In the genomic region with DNA sequence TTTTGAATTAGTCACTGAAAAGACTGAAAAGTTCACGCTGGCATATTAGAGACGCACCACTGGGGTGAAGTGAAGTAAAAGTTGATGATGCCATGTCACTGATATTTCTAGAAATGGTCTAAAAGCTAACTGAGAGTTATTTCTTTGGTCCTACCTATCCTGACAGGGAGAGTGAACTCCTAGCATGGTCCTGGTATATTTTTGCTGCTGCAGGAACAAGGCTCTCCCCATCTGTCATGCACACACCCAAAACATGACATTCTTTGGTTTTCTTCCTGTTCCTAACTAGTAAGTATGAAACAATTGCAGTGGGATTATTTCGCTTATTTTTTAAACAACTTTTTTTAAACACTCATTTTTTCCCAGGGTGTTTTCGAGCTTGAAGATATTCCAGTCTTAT, we compare ENCODE assay signal across 26 cellular contexts.
"Had no signal": no experiment of that assay in that cellular context is flagged by ENCODE, and none has a peak within 500 bp of the region (broad histone marks: within the 10 kb centered on the region; RNA-seq: fewer than 3 reads in every experiment).

No MANE protein-coding gene starts in this region.

- H3K27me3 ChIP-seq: brain microvascular endothelial cell, testis, transverse colon had no signal

- H3K9me3 Mint-ChIP-seq: endodermal cell had no signal

- H3K4me3 ChIP-seq: esophagus squamous epithelium, skin epidermis, testis, transverse colon had no signal

- H3K4me1 Mint-ChIP-seq: activated CD4-positive, alpha-beta T cell treated with anti-CD3 and anti-CD28 coated beads for 36 hours had no signal

- H3K36me3 Mint-ChIP-seq: activated naive CD8-positive, alpha-beta T cell; naive thymus-derived CD4-positive, alpha-beta T cell had no signal

- H3K4me3 Mint-ChIP-seq: activated CD4-positive, alpha-beta T cell treated with anti-CD3 and anti-CD28 coated beads for 36 hours; activated naive CD8-positive, alpha-beta T cell; endodermal cell; naive thymus-derived CD4-positive, alpha-beta T cell had no signal

- DNase-seq: activated CD4-positive, alpha-beta T cell treated with anti-CD3 and anti-CD28 coated beads for 36 hours; activated CD4-positive, alpha-beta T cell treated with anti-CD3 and anti-CD28 coated beads, Interleukin-2, amount 50 U/mL, for 48 hours; activated CD4-positive, CD25-positive, alpha-beta regulatory T cell; activated CD8-positive, alpha-beta memory T cell treated with anti-CD3 and anti-CD28 coated beads for 24 hours; activated effector memory CD4-positive, alpha-beta T cell treated with Interleukin-2 at 50 U/mL for 16 hours; activated naive CD4-positive, alpha-beta T cell treated with Interleukin-2 at 50 U/mL for 16 hours; aorta; brain microvascular endothelial cell; caudate nucleus; endodermal cell; esophagus squamous epithelium; foreskin melanocyte; kidney; midbrain; naive thymus-derived CD4-positive, alpha-beta T cell; retina; stimulated activated CD4-positive, alpha-beta T cell treated with anti-CD3 and anti-CD28 coated beads, Interleukin-12 subunit alpha, Interleukin-12 subunit beta, amount 100 ng/mL, for 4 hours; stimulated activated CD4-positive, alpha-beta T cell treated with anti-CD3 and anti-CD28 coated beads, Interleukin-4, amount 100 ng/mL, for 1 hour; stimulated activated naive CD8-positive, alpha-beta T cell treated with anti-CD3 and anti-CD28 coated beads, Interleukin-15, Interleukin-2, amounts not matched to agents 100 U/mL and 50 U/mL, for 24 hours; T-helper 2 cell; testis; transverse colon had no signal

- H3K27me3 Mint-ChIP-seq: progenitor cell of endocrine pancreas had no signal

- H3K27ac Mint-ChIP-seq: activated CD4-positive, alpha-beta T cell treated with anti-CD3 and anti-CD28 coated beads for 36 hours; activated naive CD8-positive, alpha-beta T cell; endodermal cell; naive thymus-derived CD4-positive, alpha-beta T cell; progenitor cell of endocrine pancreas had no signal

- H3K4me1 ChIP-seq: testis, transverse colon had no signal

- H3K27ac ChIP-seq: brain microvascular endothelial cell, esophagus squamous epithelium, skin epidermis, testis, transverse colon had no signal

- H3K36me3 ChIP-seq: brain microvascular endothelial cell, esophagus squamous epithelium, transverse colon had no signal

- H3K9me3 ChIP-seq: esophagus squamous epithelium, testis, transverse colon had no signal

- ATAC-seq: activated CD4-positive, alpha-beta T cell treated with anti-CD3 and anti-CD28 coated beads for 36 hours; naive thymus-derived CD4-positive, alpha-beta T cell; sciatic nerve; stimulated activated naive CD8-positive, alpha-beta T cell treated with anti-CD3 and anti-CD28 coated beads, Interleukin-15, Interleukin-2, amounts not matched to agents 100 U/mL and 50 U/mL, for 24 hours had no signal
